ENCODE assay signal across 11 cellular contexts in the genomic region with DNA sequence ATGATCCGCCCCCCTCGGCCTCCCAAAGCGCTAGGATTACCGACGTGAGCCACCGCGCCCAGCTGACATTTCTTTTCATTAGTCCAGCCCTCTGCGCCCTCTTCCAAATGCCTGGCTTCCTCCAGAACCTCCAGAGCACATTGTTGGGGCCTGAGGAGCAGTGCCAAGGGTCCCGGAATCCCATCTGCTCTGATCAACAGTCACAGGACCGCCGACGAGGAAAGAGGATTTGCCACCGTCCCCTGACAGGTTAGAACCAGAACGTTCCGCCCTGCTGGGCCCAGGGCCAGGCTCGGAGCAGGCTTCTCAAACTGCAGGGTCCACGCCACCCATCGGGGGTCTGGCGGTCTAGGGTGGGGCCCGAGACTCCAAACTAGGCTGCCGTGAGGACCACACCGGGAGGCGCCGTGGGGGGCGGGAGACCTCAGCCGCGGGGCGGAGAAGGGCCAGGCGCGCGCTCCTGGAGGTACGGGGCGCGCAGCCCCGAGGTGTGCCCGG. TPM values are rescaled to one million over a fixed set of nuclear protein-coding genes. Genes with fewer than 3 reads are reported as not detected.
A peak's percentile ranks its signal among the peaks of the same experiment; 100 is the strongest.
DNase-seq lines count a peak whose midpoint lies in the region; ATAC-seq and TF ChIP-seq lines count a peak whose summit lies in the region.
"Had no signal": no experiment of that assay in that cellular context is flagged by ENCODE, and none has a peak within 500 bp of the region (broad histone marks: within the 10 kb centered on the region; RNA-seq: fewer than 3 reads in every experiment).

No MANE protein-coding gene starts in this region.

- in situ Hi-C loops in GM13976 (cut with MboI; ENCODE audit: low sequenced_read_pairs, unreplicated experiment): no loop called here

- no peak overlapping the region for H3K27ac Mint-ChIP-seq in chondrocyte (ENCODE audit: unreplicated experiment)
- H3K27ac Mint-ChIP-seq: natural killer cell treated with Interleukin-12 subunit alpha and Interleukin-12 subunit beta and Interleukin-15 and Interleukin-18, amount 100 ng/mL, for 72 hours had no signal

- peaks cover 25% of the 10 kb centered on the region for H3K27me3 Mint-ChIP-seq in chondrocyte (ENCODE audit: low read depth)

- no peak for DNase-seq in dorsolateral prefrontal cortex
- no peak for DNase-seq in sigmoid colon
- no peak for DNase-seq in GM13976 (ENCODE audit: low spot score)
- no peak for DNase-seq in omental fat pad (ENCODE audit: low spot score)
- DNase-seq in chondrocyte (ENCODE audit: low spot score): no peak
- DNase-seq in kidney glomerular epithelial cell (lab: John Stamatoyannopoulos, UW): no peak
- DNase-seq: KG1 had no signal

- peaks cover 4% of the 10 kb centered on the region for H3K9me3 Mint-ChIP-seq in chondrocyte (ENCODE audit: low read depth)
- H3K9me3 Mint-ChIP-seq: natural killer cell treated with Interleukin-12 subunit alpha and Interleukin-12 subunit beta and Interleukin-15 and Interleukin-18, amount 100 ng/mL, for 72 hours had no signal

- peaks cover 2% of the 10 kb centered on the region for H3K36me3 Mint-ChIP-seq in chondrocyte (ENCODE audit: low read depth)
- H3K36me3 Mint-ChIP-seq: natural killer cell treated with Interleukin-12 subunit alpha and Interleukin-12 subunit beta and Interleukin-15 and Interleukin-18, amount 100 ng/mL, for 72 hours had no signal

- no peaks in the 10 kb centered on the region for H3K9me3 ChIP-seq in sigmoid colon
- H3K9me3 ChIP-seq: SJSA1 had no signal

- intact Hi-C loops in dorsolateral prefrontal cortex (cut with DNase I) (no loop called here), sigmoid colon (cut with DNase I) (no loop called here)

- H3K27me3 ChIP-seq in dorsolateral prefrontal cortex: peaks cover 0 to 29% (median 12%) of the 10 kb centered on the region in 45 donors
- peaks cover 5 to 38% (median 25%) of the 10 kb centered on the region in 3 donors for H3K27me3 ChIP-seq in sigmoid colon

- TF ChIP-seq CTCF in dorsolateral prefrontal cortex (IDR thresholded peaks at IDR 0.05 in 54 of 56, conservative IDR thresholded peaks at IDR 0.05 in 2 of 56; ENCODE audit: low read depth in 1 of 56, partially characterized antibody in 56 of 56) (no peak), sigmoid colon (IDR thresholded peaks at IDR 0.05) (no peak), GM13976 (IDR thresholded peaks at IDR 0.05; ENCODE audit: borderline replicate concordance, control extremely low read depth, extremely low read depth, insufficient read depth, missing control alignments) (no peak), omental fat pad (IDR thresholded peaks at IDR 0.05) (no peak), chondrocyte (IDR thresholded peaks at IDR 0.05) (no peak)

- H3K4me1 Mint-ChIP-seq in chondrocyte (ENCODE audit: low read depth): peaks cover 5% of the 10 kb centered on the region

- no peak for TF ChIP-seq POLR2A in sigmoid colon (IDR thresholded peaks at IDR 0.05)

- peaks cover 0 to 17% (median 12%) of the 10 kb centered on the region in 4 donors for H3K4me1 ChIP-seq in sigmoid colon
- H3K4me1 ChIP-seq: SJSA1 had no signal

- H3K36me3 ChIP-seq in sigmoid colon: no peaks in the 10 kb centered on the region
- H3K36me3 ChIP-seq: SJSA1 had no signal

- TF ChIP-seq EP300 in sigmoid colon (IDR thresholded peaks at IDR 0.05): no peak

- no peak overlapping the region for H3K4me3 Mint-ChIP-seq in chondrocyte (ENCODE audit: unreplicated experiment)
- H3K4me3 Mint-ChIP-seq: natural killer cell treated with Interleukin-12 subunit alpha and Interleukin-12 subunit beta and Interleukin-15 and Interleukin-18, amount 100 ng/mL, for 72 hours had no signal

- WGBS in sigmoid colon, 2 donors: 30 to 31% methylated on average over 36 of the region's 36 CpGs

- H3K27ac ChIP-seq in dorsolateral prefrontal cortex (no peak overlapping the region), sigmoid colon (no peak overlapping the region)
- H3K27ac ChIP-seq: SJSA1 had no signal

- ATAC-seq in GM18498 (IDR thresholded peaks at IDR 0.05; ENCODE audit: unreplicated experiment) (peak; percentile 16), HG03280 (IDR thresholded peaks at IDR 0.05; ENCODE audit: unreplicated experiment) (peak; percentile 14), omental fat pad (ENCODE audit: low FRiP score) (no peak)

- H3K4me3 ChIP-seq in dorsolateral prefrontal cortex (peak overlapping the region in 55 of 59 donors; percentile 8 to 55 (median 37)), sigmoid colon (peak overlapping the region in 3 of 4 donors; percentile 4 to 46 (median 41))
- H3K4me3 ChIP-seq: SJSA1 had no signal

RNA-seq across cellular contexts. Expression of a gene that starts 36.9 kb away (rescaled TPM):
- 1,000 to 10,000 TPM in 1 of 120 experiments, 100 to 1,000 TPM in 119; 391 to 1,107 (median 596) TPM for total RNA-seq in dorsolateral prefrontal cortex
- 100 to 1,000 TPM; 107 to 206 (median 117) TPM for total RNA-seq in sigmoid colon
- 1,000 to 10,000 TPM in 1 of 3 donors, 100 to 1,000 TPM in 2; 489 to 1,275 (median 498) TPM for polyA plus RNA-seq in sigmoid colon
- 10 to 100 TPM; 17.9 to 35.9 (median 28.8) TPM for total RNA-seq in omental fat pad
- 114 to 215 TPM (median 208 TPM) in 3 replicates for total RNA-seq in chondrocyte
